Comparison of ENCODE assay signal across 8 cellular contexts in genomic region chr15:30833349-30833748, GRCh38.
DNase-seq lines count a peak whose midpoint lies in the region; ATAC-seq and TF ChIP-seq lines count a peak whose summit lies in the region.
"Not testable (repeated sequence)": the region's sequence is repeated elsewhere in the genome, so short reads cannot be mapped to it uniquely, and the experiment has no call there.

No MANE protein-coding gene starts in this region.

- not testable (repeated sequence) for H3K79me2 ChIP-seq in mammary epithelial cell (ENCODE audit: insufficient read depth, low read length)

- peaks cover 10 to 35% (median 21%) of the 10 kb centered on the region in 4 donors for H3K4me1 Mint-ChIP-seq in CD4-positive, CD25-positive, alpha-beta regulatory T cell
- H3K4me1 Mint-ChIP-seq in activated CD8-positive, alpha-beta T cell treated with anti-CD3 and anti-CD28 coated beads, Interleukin-2, amount 10 ng/mL, durations not matched to agents 7 days and 5 days (ENCODE audit: low read depth) = peaks cover 19% of the 10 kb centered on the region
- H3K4me1 Mint-ChIP-seq in activated naive CD4-positive, alpha-beta T cell treated with anti-CD3 and anti-CD28 coated beads, Interleukin-2, amount 10 ng/mL, durations not matched to agents 7 days and 5 days = peaks cover 31% of the 10 kb centered on the region

- peak overlapping the region in 1 of 4 donors; percentile 9 for H3K4me3 Mint-ChIP-seq in CD4-positive, CD25-positive, alpha-beta regulatory T cell
- H3K4me3 Mint-ChIP-seq in activated CD8-positive, alpha-beta T cell treated with anti-CD3 and anti-CD28 coated beads, Interleukin-2, amount 10 ng/mL, durations not matched to agents 7 days and 5 days; activated naive CD4-positive, alpha-beta T cell treated with anti-CD3 and anti-CD28 coated beads, Interleukin-2, amount 10 ng/mL, durations not matched to agents 7 days and 5 days: not testable (repeated sequence)

- H3K27me3 ChIP-seq in CD4-positive, CD25-positive, alpha-beta regulatory T cell (ENCODE audit: control insufficient read depth, insufficient read depth, low read length); RWPE2 (ENCODE audit: insufficient read depth, poor library complexity, severe bottlenecking); mammary epithelial cell (ENCODE audit: insufficient read depth, low read length): not testable (repeated sequence)

- peak overlapping the region; percentile 70 for H2AFZ ChIP-seq in mammary epithelial cell (ENCODE audit: low read depth, low read length)

- not testable (repeated sequence) for H3K36me3 Mint-ChIP-seq in CD4-positive, CD25-positive, alpha-beta regulatory T cell; activated CD8-positive, alpha-beta T cell treated with anti-CD3 and anti-CD28 coated beads, Interleukin-2, amount 10 ng/mL, durations not matched to agents 7 days and 5 days (ENCODE audit: low read depth); activated naive CD4-positive, alpha-beta T cell treated with anti-CD3 and anti-CD28 coated beads, Interleukin-2, amount 10 ng/mL, durations not matched to agents 7 days and 5 days

- POLR2A ChIA-PET in activated CD8-positive, alpha-beta T cell treated with anti-CD3 and anti-CD28 coated beads, Interleukin-2, amount 10 ng/mL, durations not matched to agents 7 days and 5 days (lab: Charles Lee) = not testable (repeated sequence)

- not testable (repeated sequence) for H3K9ac ChIP-seq in mammary epithelial cell (ENCODE audit: insufficient read depth, low read length)

- peak in 1 of 2 donors; percentile 42 for ATAC-seq in CD4-positive, CD25-positive, alpha-beta regulatory T cell (ENCODE audit: low read depth in 2 of 2)
- peak; percentile 75 for ATAC-seq in RWPE2 (ENCODE audit: low read depth)
- ATAC-seq in activated CD8-positive, alpha-beta T cell treated with anti-CD3 and anti-CD28 coated beads, Interleukin-2, amount 10 ng/mL, durations not matched to agents 7 days and 5 days = not testable (repeated sequence)
- ATAC-seq in left colon = peak; percentile 54

- peak overlapping the region; percentile 7 for H3K4me3 ChIP-seq in CD4-positive, CD25-positive, alpha-beta regulatory T cell (ENCODE audit: low read depth, low read length)
- not testable (repeated sequence) for H3K4me3 ChIP-seq in RWPE2 (ENCODE audit: severe bottlenecking); mammary epithelial cell (replicated peaks in 1 of 3; ENCODE audit: insufficient read depth in 1 of 3, low read depth in 2 of 3, low read length in 3 of 3)

- H3K4me2 ChIP-seq in mammary epithelial cell (ENCODE audit: insufficient read depth, low read depth, low read length) = not testable (repeated sequence)

- BruUV-seq in mammary epithelial cell (replicated peaks; lab: Mats Ljungman, UMichigan) = not testable (repeated sequence)

- not testable (repeated sequence) for H4K20me1 ChIP-seq in mammary epithelial cell (ENCODE audit: insufficient read depth, low read length)

- H3K27ac ChIP-seq in CD4-positive, CD25-positive, alpha-beta regulatory T cell (ENCODE audit: insufficient read depth, low read length, poor library complexity, severe bottlenecking); RWPE2 (ENCODE audit: poor library complexity, severe bottlenecking); mammary epithelial cell (ENCODE audit: insufficient read depth, low read depth, low read length): not testable (repeated sequence)

- CTCF ChIA-PET in activated CD8-positive, alpha-beta T cell treated with anti-CD3 and anti-CD28 coated beads, Interleukin-2, amount 10 ng/mL, durations not matched to agents 7 days and 5 days (lab: Charles Lee); mammary epithelial cell (lab: Charles Lee; ENCODE audit: low non-redundant PET): not testable (repeated sequence)
- CTCF ChIA-PET in activated naive CD4-positive, alpha-beta T cell treated with anti-CD3 and anti-CD28 coated beads, Interleukin-2, amount 10 ng/mL, durations not matched to agents 7 days and 5 days (lab: Charles Lee) = interaction anchor here (2.9 kb wide), 1 partner anchor 26 kb away, joined by 8 read pairs; no protein-coding TSS in a partner anchor

- not testable (repeated sequence) for H3K9me3 ChIP-seq in CD4-positive, CD25-positive, alpha-beta regulatory T cell (ENCODE audit: control insufficient read depth in 2 of 2, low read length in 2 of 2); RWPE2 (ENCODE audit: severe bottlenecking); mammary epithelial cell (replicated peaks; ENCODE audit: insufficient read depth, low read length)

- not testable (repeated sequence) for H3K9me3 Mint-ChIP-seq in CD4-positive, CD25-positive, alpha-beta regulatory T cell; activated CD8-positive, alpha-beta T cell treated with anti-CD3 and anti-CD28 coated beads, Interleukin-2, amount 10 ng/mL, durations not matched to agents 7 days and 5 days (ENCODE audit: insufficient read depth); activated naive CD4-positive, alpha-beta T cell treated with anti-CD3 and anti-CD28 coated beads, Interleukin-2, amount 10 ng/mL, durations not matched to agents 7 days and 5 days

- H3K27me3 Mint-ChIP-seq in CD4-positive, CD25-positive, alpha-beta regulatory T cell; activated CD8-positive, alpha-beta T cell treated with anti-CD3 and anti-CD28 coated beads, Interleukin-2, amount 10 ng/mL, durations not matched to agents 7 days and 5 days (ENCODE audit: low read depth); activated naive CD4-positive, alpha-beta T cell treated with anti-CD3 and anti-CD28 coated beads, Interleukin-2, amount 10 ng/mL, durations not matched to agents 7 days and 5 days: not testable (repeated sequence)

- not testable (repeated sequence) for H3K36me3 ChIP-seq in CD4-positive, CD25-positive, alpha-beta regulatory T cell (ENCODE audit: control insufficient read depth, insufficient read depth, low read length); RWPE2 (ENCODE audit: low read depth); mammary epithelial cell (ENCODE audit: insufficient read depth, low read length)

- not testable (repeated sequence) for TF ChIP-seq CTCF in RWPE2 (IDR thresholded peaks at IDR 0.05; ENCODE audit: poor library complexity, severe bottlenecking); mammary epithelial cell (conservative IDR thresholded peaks at IDR 0.05 in 1 of 2, IDR thresholded peaks at IDR 0.05 in 1 of 2; ENCODE audit: extremely low read depth in 1 of 2, insufficient read depth in 1 of 2, low read depth in 1 of 2, low read length in 2 of 2)

- H3K27ac Mint-ChIP-seq in CD4-positive, CD25-positive, alpha-beta regulatory T cell = peak overlapping the region in 2 of 3 donors; percentile 64 to 72
- H3K27ac Mint-ChIP-seq in activated CD8-positive, alpha-beta T cell treated with anti-CD3 and anti-CD28 coated beads, Interleukin-2, amount 10 ng/mL, durations not matched to agents 7 days and 5 days = peak overlapping the region; percentile 63
- H3K27ac Mint-ChIP-seq in activated naive CD4-positive, alpha-beta T cell treated with anti-CD3 and anti-CD28 coated beads, Interleukin-2, amount 10 ng/mL, durations not matched to agents 7 days and 5 days = not testable (repeated sequence)

- in situ Hi-C loops in mammary epithelial cell (cut with MboI; ENCODE audit: low sequenced_read_pairs in 2 of 2) = not testable (repeated sequence)

- intact Hi-C loops in mammary epithelial cell (cut with micrococcal nuclease); left colon (cut with DNase I, micrococcal nuclease): not testable (repeated sequence)

- peak in 1 of 3 donors; percentile 53 for DNase-seq in CD4-positive, CD25-positive, alpha-beta regulatory T cell
- not testable (repeated sequence) for DNase-seq in RWPE2 (ENCODE audit: low spot score); left colon
- DNase-seq in activated CD4-positive, alpha-beta T cell treated with anti-CD3 and anti-CD28 coated beads for 48 hours = peak; percentile 32
- peak; percentile 36 for DNase-seq in activated CD8-positive, alpha-beta T cell treated with anti-CD3 and anti-CD28 coated beads, Interleukin-2, amount 10 ng/mL, durations not matched to agents 7 days and 5 days
- DNase-seq in activated naive CD4-positive, alpha-beta T cell treated with anti-CD3 and anti-CD28 coated beads, Interleukin-2, amount 10 ng/mL, durations not matched to agents 7 days and 5 days = peak; percentile 60
- peak; percentile 17 for DNase-seq in mammary epithelial cell
- peak; percentile 19 for DNase-seq in stimulated activated CD4-positive, alpha-beta T cell treated with anti-CD3 and anti-CD28 coated beads, Interleukin-2, amount 100 ng/mL, for 4 hours (ENCODE audit: low read depth)

- H3K4me1 ChIP-seq in CD4-positive, CD25-positive, alpha-beta regulatory T cell (ENCODE audit: control insufficient read depth, insufficient read depth, low read length, poor library complexity, severe bottlenecking); RWPE2 (ENCODE audit: insufficient read depth, poor library complexity, severe bottlenecking); mammary epithelial cell (ENCODE audit: insufficient read depth, low read length): not testable (repeated sequence)

- 60% methylated on average over 6 of the region's 7 CpGs for WGBS in mammary epithelial cell (ENCODE audit: low coverage, missing lambda C conversion rate)

- dilution Hi-C loops in mammary epithelial cell (cut with HindIII; ENCODE audit: low sequenced_read_pairs) = not testable (repeated sequence)
